In the genomic region with DNA sequence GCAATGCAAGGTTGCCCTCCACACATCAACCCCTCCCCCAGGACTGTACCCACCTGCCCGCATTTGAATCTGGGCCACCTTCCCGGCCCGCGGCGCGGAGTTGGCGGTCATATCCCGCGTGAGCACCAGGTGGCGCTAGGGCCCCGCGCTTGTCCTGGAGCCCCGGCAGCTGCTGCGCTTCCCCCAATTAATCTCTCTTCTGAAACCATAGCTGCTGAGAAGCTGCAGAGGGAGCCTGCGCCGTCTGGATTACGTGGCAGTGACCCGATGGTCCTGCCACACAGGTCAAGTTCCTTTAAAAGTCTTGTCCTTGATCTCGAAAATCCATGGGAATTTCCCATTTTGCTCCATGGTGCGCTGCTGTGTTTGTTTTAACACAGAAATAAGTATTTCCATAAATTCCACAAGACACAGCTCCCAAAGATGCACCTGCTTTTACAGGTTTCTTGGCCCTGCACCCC, we compare ENCODE assay signal across 1 cellular context.
TF ChIP-seq lines count a peak whose summit lies in the region.

No MANE protein-coding gene starts in this region.

TF ChIP-seq in K562, 482 proteins besides CTCF, POLR2A, EP300 and RAD21 (continued from another document and continues in another):
- TF ChIP-seq, protein P1, sequence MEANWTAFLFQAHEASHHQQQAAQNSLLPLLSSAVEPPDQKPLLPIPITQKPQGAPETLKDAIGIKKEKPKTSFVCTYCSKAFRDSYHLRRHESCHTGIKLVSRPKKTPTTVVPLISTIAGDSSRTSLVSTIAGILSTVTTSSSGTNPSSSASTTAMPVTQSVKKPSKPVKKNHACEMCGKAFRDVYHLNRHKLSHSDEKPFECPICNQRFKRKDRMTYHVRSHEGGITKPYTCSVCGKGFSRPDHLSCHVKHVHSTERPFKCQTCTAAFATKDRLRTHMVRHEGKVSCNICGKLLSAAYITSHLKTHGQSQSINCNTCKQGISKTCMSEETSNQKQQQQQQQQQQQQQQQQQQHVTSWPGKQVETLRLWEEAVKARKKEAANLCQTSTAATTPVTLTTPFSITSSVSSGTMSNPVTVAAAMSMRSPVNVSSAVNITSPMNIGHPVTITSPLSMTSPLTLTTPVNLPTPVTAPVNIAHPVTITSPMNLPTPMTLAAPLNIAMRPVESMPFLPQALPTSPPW (CRISPR knock-in tag; IDR thresholded peaks at IDR 0.05): 0 out of 2 replicates have a peak, but pooled peaks have one; percentile 34
- TF ChIP-seq KDM2B (CRISPR knock-in tag; IDR thresholded peaks at IDR 0.05): no peak
- TF ChIP-seq DEAF1 (CRISPR knock-in tag; IDR thresholded peaks at IDR 0.05): peak; percentile 95
- peak; percentile 44; the same call in 1 of the 2 replicates for TF ChIP-seq SMAD4 (CRISPR knock-in tag; conservative IDR thresholded peaks at IDR 0.05)
- peak; percentile 78 for TF ChIP-seq CTCFL (IDR thresholded peaks at IDR 0.05; ENCODE audit: borderline replicate concordance, insufficient read depth, low read depth, low read length, poor library complexity, severe bottlenecking)
- TF ChIP-seq BCOR (IDR thresholded peaks at IDR 0.05): no peak
- TF ChIP-seq BHLHE40 (IDR thresholded peaks at IDR 0.05; ENCODE audit: low read length): 0 out of 2 replicates have a peak, but pooled peaks have one; percentile 4
- peak; percentile 79 for TF ChIP-seq TFAP4 (CRISPR knock-in tag; IDR thresholded peaks at IDR 0.05; ENCODE audit: borderline replicate concordance)
- TF ChIP-seq HOXB6 (CRISPR knock-in tag; IDR thresholded peaks at IDR 0.05; ENCODE audit: borderline replicate concordance): no peak
- no peak for TF ChIP-seq POLR2H (tag; IDR thresholded peaks at IDR 0.05; ENCODE audit: low read depth)
- TF ChIP-seq ZNF174 (CRISPR knock-in tag; IDR thresholded peaks at IDR 0.05): no peak
- TF ChIP-seq ZNF253 (CRISPR knock-in tag; conservative IDR thresholded peaks at IDR 0.05): no peak
- TF ChIP-seq GABPB1 (CRISPR knock-in tag; IDR thresholded peaks at IDR 0.05): 0 out of 2 replicates have a peak, but pooled peaks have one; percentile 35
- TF ChIP-seq NONO (IDR thresholded peaks at IDR 0.05; ENCODE audit: low read depth in 2 of 2, low read length in 1 of 2): 0 out of 4 replicates have a peak, but pooled peaks of 1 of the 2 experiments have one; percentile 40
- peak; percentile 96 for TF ChIP-seq PRDM10 (IDR thresholded peaks at IDR 0.05; ENCODE audit: partially characterized antibody)
- TF ChIP-seq GABPA (tag; conservative IDR thresholded peaks at IDR 0.05; ENCODE audit: low read depth): no peak
- TF ChIP-seq TBP (optimal IDR thresholded peaks at IDR 0.05; ENCODE audit: low read depth, low read length): no peak
- no peak for TF ChIP-seq ZNF347 (CRISPR knock-in tag; IDR thresholded peaks at IDR 0.05; ENCODE audit: low read depth)
- no peak for TF ChIP-seq MXI1 (IDR thresholded peaks at IDR 0.05; ENCODE audit: low read depth, low read length)
- TF ChIP-seq NRF1 (conservative IDR thresholded peaks at IDR 0.05 in 1 of 2, IDR thresholded peaks at IDR 0.05 in 1 of 2): peak; percentile 31 to 40; a peak in 3 of 4 replicates
- TF ChIP-seq, protein P2, sequence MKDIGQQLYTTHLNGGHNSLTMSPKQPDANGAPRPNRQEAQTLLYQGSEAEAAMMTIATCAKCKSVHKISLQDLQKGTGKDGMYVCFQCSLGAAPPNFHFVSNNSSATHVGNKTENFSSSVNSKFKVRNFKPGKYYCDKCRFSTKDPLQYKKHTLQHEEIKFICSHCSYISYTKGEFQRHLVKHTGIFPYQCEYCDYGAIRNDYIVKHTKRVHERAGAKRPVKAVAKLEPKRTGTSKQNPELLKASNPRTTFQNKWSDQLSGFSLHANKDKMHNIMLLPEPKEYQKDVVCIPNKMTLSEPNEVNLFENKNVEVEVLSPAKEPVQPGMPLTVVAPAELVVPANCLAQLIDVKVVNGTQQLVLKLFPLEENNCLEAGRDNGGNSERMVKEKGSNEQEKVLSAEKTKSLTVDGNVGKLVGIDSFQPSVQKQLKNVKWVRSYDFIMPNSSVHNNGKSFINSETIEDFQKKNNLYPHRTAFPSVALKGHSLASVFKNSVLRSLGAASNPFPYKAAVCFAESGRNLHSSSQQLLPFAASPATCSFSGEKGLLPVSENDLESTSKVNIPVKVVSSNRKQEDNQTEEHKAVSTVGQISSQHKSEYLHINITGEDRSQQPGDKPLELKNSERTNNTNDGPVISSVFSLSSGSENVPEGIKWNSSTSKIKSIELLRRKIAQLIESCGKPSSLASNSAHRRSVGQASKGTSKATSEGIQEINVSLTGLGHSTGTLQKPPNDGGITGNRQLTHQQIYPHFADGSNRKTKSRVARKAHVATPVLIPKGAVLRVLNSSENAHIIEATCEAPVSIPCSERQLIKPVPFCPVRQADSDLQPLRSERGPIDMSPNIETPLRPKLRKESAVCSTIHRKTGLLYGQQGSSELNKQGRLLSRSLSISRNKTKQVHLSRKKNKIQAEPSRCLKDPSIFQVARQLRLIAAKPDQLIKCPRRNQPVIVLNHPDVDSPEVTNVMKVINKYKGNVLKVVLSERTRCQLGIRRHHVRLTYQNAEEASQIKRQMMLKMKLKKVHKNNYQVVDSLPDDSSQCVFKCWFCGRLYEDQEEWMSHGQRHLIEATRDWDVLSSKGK (CRISPR knock-in tag; IDR thresholded peaks at IDR 0.05): no peak
- TF ChIP-seq ZNF740 (CRISPR knock-in tag; IDR thresholded peaks at IDR 0.05): 0 out of 2 replicates have a peak, but pooled peaks have one; percentile 43
- no peak for TF ChIP-seq ZNF740 (tag; IDR thresholded peaks at IDR 0.05)
- peak; percentile 26; the same call in 1 of the 2 replicates for TF ChIP-seq KLF16 (IDR thresholded peaks at IDR 0.05)
- no peak for TF ChIP-seq ARNT (IDR thresholded peaks at IDR 0.05)
- TF ChIP-seq CREM (IDR thresholded peaks at IDR 0.05; ENCODE audit: low read depth): peak; percentile 27; the same call in 1 of the 2 replicates
- TF ChIP-seq JUND (IDR thresholded peaks at IDR 0.05; ENCODE audit: borderline replicate concordance, low read depth, low read length): 0 out of 2 replicates have a peak, but pooled peaks have one; percentile 28
- no peak; the same call in 2 of the 3 replicates for TF ChIP-seq JUND (tag; IDR thresholded peaks at IDR 0.05; ENCODE audit: borderline replicate concordance, low read depth, low read length)
- no peak for TF ChIP-seq NR0B1 (IDR thresholded peaks at IDR 0.05; ENCODE audit: partially characterized antibody)
- TF ChIP-seq ATF1 (CRISPR knock-in tag; IDR thresholded peaks at IDR 0.05): no peak
- peak; percentile 37; the same call in 1 of the 2 replicates for TF ChIP-seq ATF1 (tag; IDR thresholded peaks at IDR 0.05)
- TF ChIP-seq, protein P3, sequence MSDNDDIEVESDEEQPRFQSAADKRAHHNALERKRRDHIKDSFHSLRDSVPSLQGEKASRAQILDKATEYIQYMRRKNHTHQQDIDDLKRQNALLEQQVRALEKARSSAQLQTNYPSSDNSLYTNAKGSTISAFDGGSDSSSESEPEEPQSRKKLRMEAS (CRISPR knock-in tag; IDR thresholded peaks at IDR 0.05): no peak
- TF ChIP-seq MAFG (tag; conservative IDR thresholded peaks at IDR 0.05): no peak
- TF ChIP-seq CREB3L1 (IDR thresholded peaks at IDR 0.05; ENCODE audit: borderline replicate concordance, low read depth): peak; percentile 90
- TF ChIP-seq L3MBTL2 (IDR thresholded peaks at IDR 0.05): peak; percentile 34; the same call in 1 of the 2 replicates
- peak; percentile 48 for TF ChIP-seq MEIS2 (IDR thresholded peaks at IDR 0.05; ENCODE audit: partially characterized antibody)
- peak; percentile 54 for TF ChIP-seq CXXC5 (CRISPR knock-in tag; IDR thresholded peaks at IDR 0.05)
- TF ChIP-seq RFX1 (IDR thresholded peaks at IDR 0.05): no peak
- TF ChIP-seq SMC3 (conservative IDR thresholded peaks at IDR 0.05; ENCODE audit: insufficient read depth, low read depth, low read length): peak; percentile 98
